16 cellular contexts compared by ENCODE assay signal in the genomic region with DNA sequence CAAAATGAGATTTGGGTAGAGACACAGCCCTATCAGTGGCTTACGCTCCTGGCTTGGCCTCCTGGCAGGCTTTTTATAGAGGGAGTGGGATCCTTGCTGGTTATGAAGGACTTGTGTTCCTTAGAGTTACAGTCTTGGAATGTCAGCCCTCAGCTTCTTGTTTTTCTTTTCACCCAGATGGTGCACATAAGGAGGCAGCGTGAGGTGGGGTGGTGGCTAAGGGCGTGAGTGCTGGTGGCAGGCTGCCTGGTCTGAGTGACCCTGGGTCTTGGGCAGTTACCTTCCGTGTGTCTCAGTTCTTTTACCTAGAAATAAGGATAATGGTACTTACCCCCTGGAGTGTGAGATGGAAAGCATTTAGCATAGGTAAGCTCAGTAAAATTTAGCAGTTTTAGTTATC. TPM values are rescaled to one million over a fixed set of nuclear protein-coding genes. Genes with fewer than 3 reads are reported as not detected.
DNase-seq lines count a peak whose midpoint lies in the region; ATAC-seq and TF ChIP-seq lines count a peak whose summit lies in the region.
"Had no signal": no experiment of that assay in that cellular context is flagged by ENCODE, and none has a peak within 500 bp of the region (broad histone marks: within the 10 kb centered on the region; RNA-seq: fewer than 3 reads in every experiment).

No MANE protein-coding gene starts in this region.

- peaks cover 6% of the 10 kb centered on the region for H3K27me3 Mint-ChIP-seq in brain

- DNase-seq in activated effector memory CD4-positive, alpha-beta T cell treated with anti-CD3 and anti-CD28 coated beads, Interleukin-2, amount 50 U/mL, for 16 hours: peak; percentile 31
- DNase-seq in activated effector memory CD4-positive, alpha-beta T cell treated with Interleukin-2 at 50 U/mL for 16 hours: no peak
- DNase-seq in stimulated activated effector memory CD8-positive, alpha-beta T cell treated with anti-CD3 and anti-CD28 coated beads, Interleukin-12 subunit alpha, Interleukin-12 subunit beta, amount 100 ng/mL, for 72 hours (ENCODE audit: low spot score in 2 of 2): no peak
- no peak for DNase-seq in adrenal gland
- DNase-seq: caudate nucleus, COR-L47, HFFc6, right lobe of liver, stomach had no signal

- peaks cover 0 to 4% (median 0%) of the 10 kb centered on the region in 5 experiments for H3K9me3 Mint-ChIP-seq in brain
- no peaks in the 10 kb centered on the region for H3K9me3 Mint-ChIP-seq in stimulated activated effector memory CD8-positive, alpha-beta T cell treated with anti-CD3 and anti-CD28 coated beads, Interleukin-12 subunit alpha, Interleukin-12 subunit beta, amount 100 ng/mL, for 72 hours
- H3K9me3 Mint-ChIP-seq: HFFc6 had no signal

- CTCF ChIA-PET in HEK293 (lab: Yijun Ruan, JAX): interaction anchor here (0.8 to 1.1 kb wide), 3 partner anchors 13 to 1098 kb away, joined by 3 to 5 read pairs (median 3); no protein-coding TSS in a partner anchor

- 77 to 94% (median 89%) methylated on average over 3 to 4 of the region's 4 CpGs for WGBS in adrenal gland, 4 donors

- peak overlapping the region in 3 of 5 experiments; percentile 71 to 79 (median 72) for H3K27ac Mint-ChIP-seq in brain
- H3K27ac Mint-ChIP-seq in stimulated activated effector memory CD8-positive, alpha-beta T cell treated with anti-CD3 and anti-CD28 coated beads, Interleukin-12 subunit alpha, Interleukin-12 subunit beta, amount 100 ng/mL, for 72 hours: peak overlapping the region; percentile 23
- H3K27ac Mint-ChIP-seq: HFFc6 had no signal

- TF ChIP-seq POLR2A in adrenal gland (IDR thresholded peaks at IDR 0.05): no peak

- no peaks in the 10 kb centered on the region for H3K27me3 ChIP-seq in adrenal gland
- H3K27me3 ChIP-seq: right lobe of liver, stomach, upper lobe of left lung had no signal

- TF ChIP-seq CTCF in HEK293 (tag by site-specific recombination; IDR thresholded peaks at IDR 0.05) (no peak), brain (conservative IDR thresholded peaks at IDR 0.05) (no peak), adrenal gland (IDR thresholded peaks at IDR 0.05) (no peak)

- H3K9me3 ChIP-seq in HEK293 (ENCODE audit: control insufficient read depth, insufficient read depth, low read depth, low read length): no peaks in the 10 kb centered on the region
- H3K9me3 ChIP-seq in adrenal gland (replicated peaks in 1 of 3): no peaks in the 10 kb centered on the region
- H3K9me3 ChIP-seq: right lobe of liver, stomach, upper lobe of left lung had no signal

- POLR2A ChIA-PET in HEK293 (lab: Yijun Ruan, JAX): interaction anchor here (0.7 kb wide), 1 partner anchor 8 kb away, joined by 3 read pairs; no protein-coding TSS in a partner anchor

- no peak for ATAC-seq in stimulated activated effector memory CD8-positive, alpha-beta T cell treated with anti-CD3 and anti-CD28 coated beads, Interleukin-12 subunit alpha, Interleukin-12 subunit beta, amount 100 ng/mL, for 72 hours
- ATAC-seq in GM21367 (IDR thresholded peaks at IDR 0.05; ENCODE audit: unreplicated experiment) (no peak), GM19452 (IDR thresholded peaks at IDR 0.05; ENCODE audit: unreplicated experiment) (no peak)

- H3K4me1 ChIP-seq in HEK293 (ENCODE audit: control insufficient read depth, insufficient read depth, low read length): peaks cover 5% of the 10 kb centered on the region; the same call in 1 of the 2 replicates
- no peaks in the 10 kb centered on the region for H3K4me1 ChIP-seq in adrenal gland (replicated peaks in 1 of 2)
- H3K4me1 ChIP-seq: right lobe of liver had no signal

- H3K27ac ChIP-seq in HEK293 (ENCODE audit: extremely low read depth, low read depth, low read length): no peak overlapping the region
- H3K27ac ChIP-seq in adrenal gland: no peak overlapping the region
- H3K27ac ChIP-seq: KMS-11, right lobe of liver, RWPE1, stomach had no signal

- H3K36me3 Mint-ChIP-seq in brain: peaks cover 13% of the 10 kb centered on the region
- peaks cover 44% of the 10 kb centered on the region for H3K36me3 Mint-ChIP-seq in stimulated activated effector memory CD8-positive, alpha-beta T cell treated with anti-CD3 and anti-CD28 coated beads, Interleukin-12 subunit alpha, Interleukin-12 subunit beta, amount 100 ng/mL, for 72 hours

- H3K4me3 ChIP-seq in HEK293 (ENCODE audit: low read depth, low read length) (no peak overlapping the region), adrenal gland (no peak overlapping the region)
- H3K4me3 ChIP-seq: right lobe of liver, stomach, upper lobe of left lung had no signal

- peaks cover 16% of the 10 kb centered on the region for H3K4me1 Mint-ChIP-seq in brain
- H3K4me1 Mint-ChIP-seq in stimulated activated effector memory CD8-positive, alpha-beta T cell treated with anti-CD3 and anti-CD28 coated beads, Interleukin-12 subunit alpha, Interleukin-12 subunit beta, amount 100 ng/mL, for 72 hours: peaks cover 69% of the 10 kb centered on the region

- no peak overlapping the region for H3K4me3 Mint-ChIP-seq in brain
- H3K4me3 Mint-ChIP-seq in stimulated activated effector memory CD8-positive, alpha-beta T cell treated with anti-CD3 and anti-CD28 coated beads, Interleukin-12 subunit alpha, Interleukin-12 subunit beta, amount 100 ng/mL, for 72 hours: no peak overlapping the region
- H3K4me3 Mint-ChIP-seq: HFFc6 had no signal

- H3K36me3 ChIP-seq in HEK293 (ENCODE audit: control insufficient read depth in 2 of 2, insufficient read depth in 1 of 2, low read length in 2 of 2) (no peaks in the 10 kb centered on the region), adrenal gland (replicated peaks in 1 of 2) (no peaks in the 10 kb centered on the region)
- H3K36me3 ChIP-seq: right lobe of liver, stomach, upper lobe of left lung had no signal

- intact Hi-C loops in adrenal gland (cut with DNase I): no loop called here

TF ChIP-seq in HEK293, 187 proteins besides CTCF, POLR2A, EP300 and RAD21:
- no peak for TF ChIP-seq OSR2 (tag by site-specific recombination; IDR thresholded peaks at IDR 0.05)
- TF ChIP-seq GLIS1 (tag by site-specific recombination; IDR thresholded peaks at IDR 0.05): peak; percentile 20; the same call in 1 of the 2 replicates

RNA-seq across cellular contexts. Expression of a gene that starts 25.9 kb away (rescaled TPM):
- polyA plus RNA-seq in brain (ENCODE audit: insufficient read depth, low read depth, low replicate concordance) (5.6 TPM), adrenal gland (1 to 10 TPM; 3.7 to 9.3 (median 5.1) TPM)
- 10 to 100 TPM in 6 of 8 donors, 1 to 10 TPM in 2; 8.6 to 14.5 (median 11.8) TPM for total RNA-seq in adrenal gland
